ENCODE assay signal across 25 cellular contexts in the genomic region with DNA sequence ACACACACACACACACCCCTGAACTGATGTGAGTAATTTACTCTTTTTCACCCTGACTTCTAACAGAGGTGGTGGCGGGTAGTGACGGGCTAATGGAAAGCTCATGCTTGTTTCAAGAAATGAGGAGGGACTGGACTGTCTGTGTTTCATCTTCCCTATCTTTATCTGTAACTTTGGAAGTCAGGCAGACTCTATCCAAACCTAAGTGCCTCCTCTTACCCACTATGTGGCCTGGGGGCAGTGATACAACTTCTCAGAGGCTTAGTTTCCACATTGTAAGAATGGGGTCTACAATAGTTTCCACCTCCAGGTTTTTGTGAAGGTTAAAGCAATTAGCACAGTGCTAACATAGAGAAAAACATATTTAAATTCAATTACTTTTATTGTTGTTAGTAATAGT. TPM values are rescaled to one million over a fixed set of nuclear protein-coding genes. Genes with fewer than 3 reads are reported as not detected.
"Had no signal": no experiment of that assay in that cellular context is flagged by ENCODE, and none has a peak within 500 bp of the region (broad histone marks: within the 10 kb centered on the region; RNA-seq: fewer than 3 reads in every experiment).

No MANE protein-coding gene starts in this region.

- H3K27me3 ChIP-seq: colonic mucosa had no signal

- H3K9me3 ChIP-seq: colonic mucosa, esophagus muscularis mucosa, esophagus squamous epithelium, gastrocnemius medialis, gastroesophageal sphincter, heart left ventricle, heart right ventricle had no signal

- H3K36me3 ChIP-seq: colonic mucosa, esophagus muscularis mucosa, esophagus squamous epithelium, gastrocnemius medialis, gastroesophageal sphincter, heart left ventricle, heart right ventricle had no signal

- H3K4me1 ChIP-seq: colonic mucosa, esophagus muscularis mucosa, esophagus squamous epithelium, foreskin keratinocyte, gastrocnemius medialis, gastroesophageal sphincter, heart left ventricle, heart right ventricle had no signal

- DNase-seq: colonic mucosa; cortex of kidney; dermis blood vessel endothelial cell; effector CD4-positive, alpha-beta T cell; effector CD8-positive, alpha-beta T cell; effector memory CD4-positive, alpha-beta T cell; effector memory CD8-positive, alpha-beta T cell; endodermal cell; erythroblast; esophagus squamous epithelium; foreskin fibroblast; foreskin keratinocyte; foreskin melanocyte; gastrocnemius medialis; glutamatergic neuron; head of caudate nucleus; heart left ventricle; heart right ventricle had no signal

- H3K27ac ChIP-seq: colonic mucosa, coronary artery, epithelial cell of prostate, esophagus muscularis mucosa, esophagus squamous epithelium, foreskin keratinocyte, gastrocnemius medialis, gastroesophageal sphincter, heart left ventricle, heart right ventricle had no signal

- H3K4me3 ChIP-seq: colonic mucosa, coronary artery, esophagus muscularis mucosa, esophagus squamous epithelium, gastrocnemius medialis, gastroesophageal sphincter, heart left ventricle, heart right ventricle had no signal

RNA-seq across cellular contexts. Expression of a gene that starts 5.9 kb away (rescaled TPM):
- total RNA-seq: epithelial cell of proximal tubule, esophagus mucosa, foreskin keratinocyte, glomerular endothelial cell had no signal
- polyA plus RNA-seq: foreskin keratinocyte had no signal
